ENCODE assay signal across 11 cellular contexts in genomic region chr2:86791574-86791973, GRCh38. TPM values are rescaled to one million over a fixed set of nuclear protein-coding genes. Genes with fewer than 3 reads are reported as not detected.
DNase-seq lines count a peak whose midpoint lies in the region; ATAC-seq and TF ChIP-seq lines count a peak whose summit lies in the region.
"Had no signal": no experiment of that assay in that cellular context is flagged by ENCODE, and none has a peak within 500 bp of the region (broad histone marks: within the 10 kb centered on the region; RNA-seq: fewer than 3 reads in every experiment).

No MANE protein-coding gene starts in this region.

- no peaks in the 10 kb centered on the region for H3K79me2 ChIP-seq in ACC112 (ENCODE audit: control insufficient read depth, insufficient read depth, low read length, unreplicated experiment)

- peaks cover 13% of the 10 kb centered on the region for H3K9me3 Mint-ChIP-seq in activated T-helper 17 cell treated with anti-CD3 and anti-CD28 coated beads, Interleukin-2, amount 50 U/mL, for 72 hours

- TF ChIP-seq EP300 in sigmoid colon (IDR thresholded peaks at IDR 0.05): no peak

- peak; percentile 62 for DNase-seq in DMS79 treated with DMSO at 0.1 percent for 48 hours (lab: John Stamatoyannopoulos, UW)
- DNase-seq in psoas muscle: no peak
- DNase-seq in NCI-H446 (lab: John Stamatoyannopoulos, UW): no peak
- no peak for DNase-seq in sigmoid colon
- DNase-seq: left cardiac atrium, SIG-M5 had no signal

- no peaks in the 10 kb centered on the region for H3K36me3 ChIP-seq in ACC112 (ENCODE audit: insufficient read depth, low read length)
- H3K36me3 ChIP-seq in psoas muscle (ENCODE audit: insufficient read depth in 1 of 2, low read depth in 1 of 2): no peaks in the 10 kb centered on the region
- H3K36me3 ChIP-seq in sigmoid colon: no peaks in the 10 kb centered on the region

- H3K9me3 ChIP-seq in mononuclear cell (ENCODE audit: low read depth, low read length) (peaks cover 12% of the 10 kb centered on the region), psoas muscle (no peaks in the 10 kb centered on the region), sigmoid colon (peaks cover 0 to 3% (median under 1%) of the 10 kb centered on the region in 4 donors)

- no peak overlapping the region for H2AFZ ChIP-seq in ACC112 (ENCODE audit: low read length, unreplicated experiment)

- no peak overlapping the region for H3K27ac Mint-ChIP-seq in activated T-helper 17 cell treated with anti-CD3 and anti-CD28 coated beads, Interleukin-2, amount 50 U/mL, for 72 hours

- peaks cover 59% of the 10 kb centered on the region for H3K27me3 Mint-ChIP-seq in activated T-helper 17 cell treated with anti-CD3 and anti-CD28 coated beads, Interleukin-2, amount 50 U/mL, for 72 hours

- H3K36me3 Mint-ChIP-seq in activated T-helper 17 cell treated with anti-CD3 and anti-CD28 coated beads, Interleukin-2, amount 50 U/mL, for 72 hours (ENCODE audit: low read depth): no peaks in the 10 kb centered on the region

- H3K4me1 Mint-ChIP-seq in activated T-helper 17 cell treated with anti-CD3 and anti-CD28 coated beads, Interleukin-2, amount 50 U/mL, for 72 hours: peaks cover 15% of the 10 kb centered on the region

- ATAC-seq in activated T-helper 17 cell treated with anti-CD3 and anti-CD28 coated beads, Interleukin-2, amount 50 U/mL, for 72 hours (replicated peaks): no peak
- ATAC-seq in psoas muscle (no peak), GM19467 (IDR thresholded peaks at IDR 0.05; ENCODE audit: unreplicated experiment) (no peak)
- ATAC-seq: left cardiac atrium had no signal

- no peak for TF ChIP-seq POLR2A in sigmoid colon (IDR thresholded peaks at IDR 0.05)

- peaks cover 12% of the 10 kb centered on the region for H3K4me1 ChIP-seq in ACC112 (ENCODE audit: control insufficient read depth, insufficient read depth, low read length, unreplicated experiment)
- H3K4me1 ChIP-seq in mononuclear cell (ENCODE audit: insufficient read depth, low read length): peaks cover 52% of the 10 kb centered on the region
- peaks cover 14% of the 10 kb centered on the region for H3K4me1 ChIP-seq in psoas muscle
- peaks cover 0 to 34% (median 29%) of the 10 kb centered on the region in 4 donors for H3K4me1 ChIP-seq in sigmoid colon

- peaks cover 87% of the 10 kb centered on the region for H3K27me3 ChIP-seq in ACC112 (ENCODE audit: insufficient read depth, low read length)
- peaks cover 56% of the 10 kb centered on the region for H3K27me3 ChIP-seq in mononuclear cell (ENCODE audit: insufficient read depth, low read length)
- peaks cover 0 to 67% (median 27%) of the 10 kb centered on the region in 3 donors for H3K27me3 ChIP-seq in psoas muscle (ENCODE audit: insufficient read depth in 3 of 3, low read length in 2 of 3)
- H3K27me3 ChIP-seq in sigmoid colon: peaks cover 33 to 73% (median 58%) of the 10 kb centered on the region in 3 donors

- intact Hi-C loops in psoas muscle (cut with DNase I) (no loop called here), sigmoid colon (cut with DNase I) (no loop called here)

- peak overlapping the region; percentile 76 for H3K4me3 Mint-ChIP-seq in activated T-helper 17 cell treated with anti-CD3 and anti-CD28 coated beads, Interleukin-2, amount 50 U/mL, for 72 hours

- no peak overlapping the region for H3K27ac ChIP-seq in ACC112 (ENCODE audit: low read depth, low read length)
- H3K27ac ChIP-seq in psoas muscle: no peak overlapping the region
- H3K27ac ChIP-seq in sigmoid colon: no peak overlapping the region

- H3K4me3 ChIP-seq in ACC112 (ENCODE audit: low read depth, low read length): 0 out of 2 replicates have a peak overlapping the region, but pooled peaks have one; percentile 24
- peak overlapping the region; percentile 7 for H3K4me3 ChIP-seq in mononuclear cell (ENCODE audit: low read length)
- no peak overlapping the region for H3K4me3 ChIP-seq in psoas muscle
- no peak overlapping the region for H3K4me3 ChIP-seq in sigmoid colon

- TF ChIP-seq CTCF in psoas muscle (IDR thresholded peaks at IDR 0.05) (no peak), sigmoid colon (IDR thresholded peaks at IDR 0.05) (no peak)

- WGBS in psoas muscle, 3 donors: 57 to 68% (median 63%) methylated on average over 7 of the region's 7 CpGs
- WGBS in sigmoid colon, 2 donors: 42 to 56% methylated on average over 7 of the region's 7 CpGs

RNA-seq across cellular contexts. Expression of gene CD8A, which starts 0.9 kb away (rescaled TPM):
- 1 to 10 TPM in 1 of 2 donors, under 1 TPM in 1; 0.80 to 2.7 TPM for total RNA-seq in activated T-helper 17 cell treated with anti-CD3 and anti-CD28 coated beads, Interleukin-2, amount 50 U/mL, for 72 hours
- total RNA-seq in mononuclear cell (25.6 TPM), psoas muscle (under 1 TPM; 0.27 to 0.81 (median 0.52) TPM), sigmoid colon (1 to 10 TPM in 1 of 4 donors, under 1 TPM in 2, not detected in 1; 0.36 to 1.5 (median 0.99) TPM)
- polyA plus RNA-seq in psoas muscle (under 1 TPM; 0.09 to 0.18 (median 0.10) TPM), sigmoid colon (10 to 100 TPM in 1 of 3 donors, under 1 TPM in 2; 0.60 to 15.5 (median 0.69) TPM)
- total RNA-seq: renal cortical epithelial cell had no signal

Comparison
In these comparisons a context has a peak if more than half of its experiments do, and no peak if none do; other contexts are left out.
1. H3K4me3 ChIP-seq: peak in ACC112 (single experiment) and mononuclear cell (single experiment); none in psoas muscle (single experiment) and sigmoid colon (0 of 4).